Comparison of ENCODE assay signal across 9 cellular contexts in the genomic region with DNA sequence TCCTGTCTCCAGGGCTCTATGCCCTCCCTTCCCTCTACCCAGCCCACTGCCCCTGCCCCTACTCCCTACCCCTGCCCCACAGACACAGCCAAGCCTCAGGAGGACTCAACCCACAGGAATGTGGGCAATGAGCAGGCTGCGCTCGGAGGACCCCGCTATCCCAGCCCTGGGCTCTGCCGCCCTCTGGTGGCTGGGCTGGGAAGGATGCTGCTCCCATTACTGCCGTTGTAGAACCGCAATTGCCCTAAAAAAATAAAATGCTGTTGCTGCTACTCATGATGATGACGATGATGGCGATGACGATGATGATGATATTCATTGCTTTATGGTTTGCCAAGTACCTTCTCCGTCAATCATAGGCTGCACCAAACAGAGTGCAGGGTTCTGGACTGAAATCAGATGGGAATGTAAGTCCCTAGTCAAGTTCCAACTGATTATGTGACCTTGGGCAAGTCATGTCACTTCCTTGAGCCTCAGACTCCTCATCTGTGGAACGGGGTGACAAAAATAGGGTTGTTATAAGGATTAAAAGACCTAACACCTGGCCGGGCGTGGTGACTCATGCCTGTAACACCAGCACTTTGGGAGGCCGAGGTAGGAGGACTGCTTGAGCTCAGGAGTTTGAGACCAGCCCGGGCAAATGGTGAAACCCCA. TPM values are rescaled to one million over a fixed set of nuclear protein-coding genes. Genes with fewer than 3 reads are reported as not detected.
DNase-seq lines count a peak whose midpoint lies in the region; ATAC-seq and TF ChIP-seq lines count a peak whose summit lies in the region.
"Had no signal": no experiment of that assay in that cellular context is flagged by ENCODE, and none has a peak within 500 bp of the region (broad histone marks: within the 10 kb centered on the region; RNA-seq: fewer than 3 reads in every experiment).

No MANE protein-coding gene starts in this region.

- H3K36me3 ChIP-seq in left lung = no peaks in the 10 kb centered on the region

- H3K27me3 ChIP-seq in left lung = no peaks in the 10 kb centered on the region

- H3K4me1 ChIP-seq in left lung = peaks cover 6 to 11% of the 10 kb centered on the region in 2 donors

- no peak overlapping the region for H3K27ac ChIP-seq in left lung

- TF ChIP-seq CTCF in GM12875 (IDR thresholded peaks at IDR 0.05; ENCODE audit: borderline replicate concordance, insufficient read depth, low read depth, low read length) (peak; percentile 94), left lung (IDR thresholded peaks at IDR 0.05) (peak; percentile 94)

- intact Hi-C loops in left lung (cut with DNase I) = loop anchor here in 1 of 2 donors (2.0 to 5.0 kb wide), 2 partner anchors 54 to 109 kb away; no protein-coding TSS in a partner anchor

- ATAC-seq in left lung = peak; percentile 81
- ATAC-seq in HG03439 (IDR thresholded peaks at IDR 0.05; ENCODE audit: unreplicated experiment) = no peak

- H3K9me3 ChIP-seq in left lung = no peaks in the 10 kb centered on the region

- peak; percentile 79 for DNase-seq in A172 (ENCODE audit: low spot score)
- peak; percentile 70 for DNase-seq in NCI-H2196 (lab: John Stamatoyannopoulos, UW; ENCODE audit: unreplicated experiment)
- peak; percentile 83 for DNase-seq in activated CD4-positive, alpha-beta T cell treated with anti-CD3 and anti-CD28 coated beads for 48 hours
- peak; percentile 62 for DNase-seq in cerebellum (ENCODE audit: low spot score)
- DNase-seq in left lung = peak; percentile 72 to 92
- peak; percentile 62 to 71 (median 65) for DNase-seq in stimulated activated CD4-positive, alpha-beta T cell treated with anti-CD3 and anti-CD28 coated beads, TNF-alpha, amount 100 ng/mL, for 4 hours (ENCODE audit: low read depth in 3 of 3)

- H3K4me3 ChIP-seq in GM12875 (ENCODE audit: low read depth, low read length) (no peak overlapping the region), left lung (no peak overlapping the region)
- H3K4me3 ChIP-seq: skin epidermis had no signal

RNA-seq across cellular contexts. Expression of gene ARHGEF19, which starts 24.6 kb away (rescaled TPM):
- total RNA-seq in A172 (2014; rRNA removed; shearing (Covaris generic)) = 0.50 and 1.1 TPM in 2 replicates
- total RNA-seq in cerebellum (0.64 TPM), left lung (10 to 100 TPM; 10.4 to 13.1 TPM)

RNA-seq across cellular contexts. Expression of gene EPHA2, which starts 32.0 kb away (rescaled TPM):
- 54.3 and 78.1 TPM in 2 replicates for total RNA-seq in A172 (2014; rRNA removed; shearing (Covaris generic))
- total RNA-seq in cerebellum (2.3 TPM), left lung (10 to 100 TPM; 36.9 to 62.6 TPM)

RNA-seq across cellular contexts. Expression of gene CPLANE2, which starts 49.1 kb away (rescaled TPM):
- 2.5 and 5.5 TPM in 2 replicates for total RNA-seq in A172 (2014; rRNA removed; shearing (Covaris generic))
- 10.1 TPM for total RNA-seq in cerebellum
- 1 to 10 TPM; 5.6 to 8.9 TPM for total RNA-seq in left lung

Comparison
In these comparisons a context has a peak if more than half of its experiments do, and no peak if none do; other contexts are left out.
1. RNA of gene EPHA2, which starts 32.0 kb away (total RNA-seq): 54.3 to 78.1 TPM in A172 and 36.9 to 62.6 TPM in left lung; 2.3 TPM in cerebellum (single experiment); every median in the first group is over 10 times any median in the second.
2. Peak in every context shown above with its lines, with median percentiles within 50 percentile points of each other: DNase-seq.